8 cellular contexts compared by ENCODE assay signal in the genomic region with DNA sequence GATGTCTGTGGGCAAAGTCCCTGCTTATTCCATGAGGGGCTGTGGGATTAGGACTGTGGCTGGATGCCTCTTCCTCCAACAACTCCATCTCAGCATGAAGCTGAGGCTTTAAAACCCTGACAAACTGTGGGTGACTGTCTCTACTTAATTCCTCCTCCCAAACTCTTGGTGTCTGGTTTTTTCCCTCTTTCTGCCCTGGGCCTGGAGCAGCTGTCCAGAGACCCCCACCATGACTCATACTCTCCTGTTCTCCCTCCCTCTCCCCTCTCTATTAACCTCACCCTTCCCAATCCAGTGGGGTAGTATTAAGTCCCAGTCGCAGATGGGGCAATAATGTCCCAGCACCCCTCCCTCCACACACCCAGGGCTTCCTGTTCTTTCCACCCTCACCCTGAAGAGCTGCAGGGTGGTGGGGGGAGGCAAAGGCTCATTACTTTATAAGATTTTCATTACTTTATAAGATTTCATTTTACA. TPM values are rescaled to one million over a fixed set of nuclear protein-coding genes. Genes with fewer than 3 reads are reported as not detected.
DNase-seq lines count a peak whose midpoint lies in the region; ATAC-seq lines count a peak whose summit lies in the region.

No MANE protein-coding gene starts in this region.

- H3K4me1 ChIP-seq in HUES6 (ENCODE audit: control insufficient read depth, insufficient read depth, low read length): peaks cover 27% of the 10 kb centered on the region

- no peaks in the 10 kb centered on the region for H3K9me3 Mint-ChIP-seq in activated naive CD8-positive, alpha-beta T cell treated with anti-CD3 and anti-CD28 coated beads, Interleukin-2, amount 10 ng/mL, durations not matched to agents 7 days and 5 days
- H3K9me3 Mint-ChIP-seq in stimulated activated effector memory CD8-positive, alpha-beta T cell treated with anti-CD3 and anti-CD28 coated beads, Interleukin-12 subunit alpha, Interleukin-12 subunit beta, amount 100 ng/mL, for 72 hours: no peaks in the 10 kb centered on the region

- peak overlapping the region; percentile 85 for H3K4me3 ChIP-seq in HUES6 (ENCODE audit: low read depth, low read length)

- H3K27me3 Mint-ChIP-seq in activated naive CD8-positive, alpha-beta T cell treated with anti-CD3 and anti-CD28 coated beads, Interleukin-2, amount 10 ng/mL, durations not matched to agents 7 days and 5 days: no peaks in the 10 kb centered on the region

- peaks cover 24% of the 10 kb centered on the region for H3K4me1 Mint-ChIP-seq in activated naive CD8-positive, alpha-beta T cell treated with anti-CD3 and anti-CD28 coated beads, Interleukin-2, amount 10 ng/mL, durations not matched to agents 7 days and 5 days
- peaks cover 38% of the 10 kb centered on the region for H3K4me1 Mint-ChIP-seq in stimulated activated effector memory CD8-positive, alpha-beta T cell treated with anti-CD3 and anti-CD28 coated beads, Interleukin-12 subunit alpha, Interleukin-12 subunit beta, amount 100 ng/mL, for 72 hours

- peaks cover 9% of the 10 kb centered on the region for H3K36me3 Mint-ChIP-seq in activated naive CD8-positive, alpha-beta T cell treated with anti-CD3 and anti-CD28 coated beads, Interleukin-2, amount 10 ng/mL, durations not matched to agents 7 days and 5 days
- H3K36me3 Mint-ChIP-seq in stimulated activated effector memory CD8-positive, alpha-beta T cell treated with anti-CD3 and anti-CD28 coated beads, Interleukin-12 subunit alpha, Interleukin-12 subunit beta, amount 100 ng/mL, for 72 hours: peaks cover 7% of the 10 kb centered on the region

- peak overlapping the region; percentile 99 for H3K4me3 Mint-ChIP-seq in activated naive CD8-positive, alpha-beta T cell treated with anti-CD3 and anti-CD28 coated beads, Interleukin-2, amount 10 ng/mL, durations not matched to agents 7 days and 5 days
- H3K4me3 Mint-ChIP-seq in stimulated activated effector memory CD8-positive, alpha-beta T cell treated with anti-CD3 and anti-CD28 coated beads, Interleukin-12 subunit alpha, Interleukin-12 subunit beta, amount 100 ng/mL, for 72 hours: peak overlapping the region; percentile 99

- DNase-seq in activated naive CD8-positive, alpha-beta T cell treated with anti-CD3 and anti-CD28 coated beads, Interleukin-2, amount 10 ng/mL, durations not matched to agents 7 days and 5 days: no peak
- peak; percentile 66 for DNase-seq in islet precursor cell
- DNase-seq in stimulated activated effector memory CD8-positive, alpha-beta T cell treated with anti-CD3 and anti-CD28 coated beads, Interleukin-12 subunit alpha, Interleukin-12 subunit beta, amount 100 ng/mL, for 72 hours (ENCODE audit: low spot score in 2 of 2): no peak
- no peak for DNase-seq in AML-193 (lab: John Stamatoyannopoulos, UW)
- no peak for DNase-seq in NCI-H2227 (lab: John Stamatoyannopoulos, UW; ENCODE audit: unreplicated experiment)

- H3K9me3 ChIP-seq in HUES6 (ENCODE audit: control insufficient read depth, insufficient read depth, low read depth, low read length): no peaks in the 10 kb centered on the region

- H3K27me3 ChIP-seq in HUES6 (ENCODE audit: control insufficient read depth, insufficient read depth, low read length): no peaks in the 10 kb centered on the region

- peak overlapping the region; percentile 88 for H3K9ac ChIP-seq in HUES6 (ENCODE audit: low read length)

- peak overlapping the region; percentile 97 for H3K27ac Mint-ChIP-seq in activated naive CD8-positive, alpha-beta T cell treated with anti-CD3 and anti-CD28 coated beads, Interleukin-2, amount 10 ng/mL, durations not matched to agents 7 days and 5 days
- H3K27ac Mint-ChIP-seq in stimulated activated effector memory CD8-positive, alpha-beta T cell treated with anti-CD3 and anti-CD28 coated beads, Interleukin-12 subunit alpha, Interleukin-12 subunit beta, amount 100 ng/mL, for 72 hours: peak overlapping the region; percentile 97

- H3K36me3 ChIP-seq in HUES6 (ENCODE audit: control insufficient read depth, insufficient read depth, low read length): peaks cover 8% of the 10 kb centered on the region

- POLR2A ChIA-PET in activated naive CD8-positive, alpha-beta T cell treated with anti-CD3 and anti-CD28 coated beads, Interleukin-2, amount 10 ng/mL, durations not matched to agents 7 days and 5 days (lab: Charles Lee): interaction anchor here (1.1 to 3.4 kb wide), 5 partner anchors 14 to 109 kb away, joined by 3 to 77 read pairs (median 6); a partner anchor contains a TSS

- ATAC-seq in activated naive CD8-positive, alpha-beta T cell treated with anti-CD3 and anti-CD28 coated beads, Interleukin-2, amount 10 ng/mL, durations not matched to agents 7 days and 5 days (ENCODE audit: low read depth): no peak
- ATAC-seq in stimulated activated effector memory CD8-positive, alpha-beta T cell treated with anti-CD3 and anti-CD28 coated beads, Interleukin-12 subunit alpha, Interleukin-12 subunit beta, amount 100 ng/mL, for 72 hours: no peak
- ATAC-seq in HG02610 (IDR thresholded peaks at IDR 0.05; ENCODE audit: unreplicated experiment) (no peak), HG02970 (IDR thresholded peaks at IDR 0.05; ENCODE audit: low FRiP score, unreplicated experiment) (no peak)

- H3K27ac ChIP-seq in HUES6 (ENCODE audit: low read depth, low read length): no peak overlapping the region

RNA-seq across cellular contexts. Expression of a gene that starts 2.1 kb away (rescaled TPM):
- total RNA-seq in activated naive CD8-positive, alpha-beta T cell treated with anti-CD3 and anti-CD28 coated beads, Interleukin-2, amount 10 ng/mL, durations not matched to agents 7 days and 5 days: 10 to 100 TPM; 32.3 to 37.9 TPM

RNA-seq across cellular contexts. Expression of a gene that starts 11.3 kb away (rescaled TPM):
- 1 to 10 TPM in 1 of 2 experiments, under 1 TPM in 1; 0.89 to 1.7 TPM for total RNA-seq in activated naive CD8-positive, alpha-beta T cell treated with anti-CD3 and anti-CD28 coated beads, Interleukin-2, amount 10 ng/mL, durations not matched to agents 7 days and 5 days

RNA-seq across cellular contexts. Expression of a gene that starts 13.6 kb away (rescaled TPM):
- total RNA-seq in activated naive CD8-positive, alpha-beta T cell treated with anti-CD3 and anti-CD28 coated beads, Interleukin-2, amount 10 ng/mL, durations not matched to agents 7 days and 5 days: 10 to 100 TPM; 43.4 to 45.4 TPM

RNA-seq across cellular contexts. Expression of a gene that starts 13.9 kb away (rescaled TPM):
- total RNA-seq in activated naive CD8-positive, alpha-beta T cell treated with anti-CD3 and anti-CD28 coated beads, Interleukin-2, amount 10 ng/mL, durations not matched to agents 7 days and 5 days: 10 to 100 TPM; 80.6 to 82.4 TPM
